In the genomic region with DNA sequence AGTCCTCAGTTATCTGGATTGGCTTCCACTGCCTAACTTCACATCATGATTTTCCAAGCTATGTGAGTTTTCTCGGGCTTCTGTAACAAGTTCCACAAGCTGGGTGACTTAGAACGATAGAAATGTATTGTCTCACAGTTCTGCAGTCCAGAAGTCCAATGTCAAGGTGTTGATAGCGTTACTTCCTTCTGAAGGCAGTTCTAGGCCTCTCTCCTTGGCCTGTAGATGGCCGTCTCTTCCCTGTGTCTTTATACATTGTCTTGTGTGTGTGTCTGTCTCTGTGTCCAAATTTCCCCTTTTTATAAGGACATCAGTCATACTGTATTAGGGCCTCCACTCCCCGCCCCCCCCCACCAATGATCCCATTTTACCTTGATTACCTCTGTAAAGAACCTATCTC, we compare ENCODE assay signal across 27 cellular contexts. TPM values are rescaled to one million over a fixed set of nuclear protein-coding genes. Genes with fewer than 3 reads are reported as not detected.
"Had no signal": no experiment of that assay in that cellular context is flagged by ENCODE, and none has a peak within 500 bp of the region (broad histone marks: within the 10 kb centered on the region; RNA-seq: fewer than 3 reads in every experiment).

No MANE protein-coding gene starts in this region.

- H3K27ac ChIP-seq: pancreas, prostate gland, skin epidermis, spleen, tibial nerve, uterus had no signal

- H3K36me3 ChIP-seq: pancreas, prostate gland, spleen, tibial nerve, uterus had no signal

- FAIRE-seq: keratinocyte, pancreas had no signal

- H3K27ac Mint-ChIP-seq: naive thymus-derived CD8-positive, alpha-beta T cell; nephron; stimulated activated effector memory CD8-positive, alpha-beta T cell treated with anti-CD3 and anti-CD28 coated beads, Interleukin-12 subunit alpha, Interleukin-12 subunit beta, amount 100 ng/mL, for 72 hours; stimulated activated naive CD8-positive, alpha-beta T cell treated with anti-CD3 and anti-CD28 coated beads, Interleukin-15, Interleukin-2, amounts not matched to agents 100 ng/mL and 50 ng/mL, for 24 hours; type B pancreatic cell had no signal

- H3K4me1 Mint-ChIP-seq: neural crest cell; stimulated activated effector memory CD8-positive, alpha-beta T cell treated with anti-CD3 and anti-CD28 coated beads, Interleukin-12 subunit alpha, Interleukin-12 subunit beta, amount 100 ng/mL, for 72 hours had no signal

- H3K27me3 Mint-ChIP-seq: type B pancreatic cell had no signal

- H3K4me3 Mint-ChIP-seq: naive thymus-derived CD8-positive, alpha-beta T cell; nephron; neural crest cell; stimulated activated effector memory CD8-positive, alpha-beta T cell treated with anti-CD3 and anti-CD28 coated beads, Interleukin-12 subunit alpha, Interleukin-12 subunit beta, amount 100 ng/mL, for 72 hours; stimulated activated naive CD8-positive, alpha-beta T cell treated with anti-CD3 and anti-CD28 coated beads, Interleukin-15, Interleukin-2, amounts not matched to agents 100 ng/mL and 50 ng/mL, for 24 hours; type B pancreatic cell had no signal

- H3K36me3 Mint-ChIP-seq: naive thymus-derived CD8-positive, alpha-beta T cell; stimulated activated effector memory CD8-positive, alpha-beta T cell treated with anti-CD3 and anti-CD28 coated beads, Interleukin-12 subunit alpha, Interleukin-12 subunit beta, amount 100 ng/mL, for 72 hours had no signal

- H3K4me1 ChIP-seq: pancreas, prostate gland, tibial nerve, uterus had no signal

- H3K4me3 ChIP-seq: lung, pancreas, prostate gland, skin epidermis, spleen, tibial nerve, uterus had no signal

- H3K9me3 ChIP-seq: pancreas, prostate gland, spleen, tibial nerve, uterus had no signal

- H3K27me3 ChIP-seq: pancreas, tibial nerve, uterus had no signal

- ATAC-seq: left lobe of liver; naive thymus-derived CD8-positive, alpha-beta T cell; pancreas; sciatic nerve; stimulated activated effector memory CD8-positive, alpha-beta T cell treated with anti-CD3 and anti-CD28 coated beads, Interleukin-12 subunit alpha, Interleukin-12 subunit beta, amount 100 ng/mL, for 72 hours had no signal

- H3K9me3 Mint-ChIP-seq: naive thymus-derived CD8-positive, alpha-beta T cell; nephron; neural crest cell; stimulated activated effector memory CD8-positive, alpha-beta T cell treated with anti-CD3 and anti-CD28 coated beads, Interleukin-12 subunit alpha, Interleukin-12 subunit beta, amount 100 ng/mL, for 72 hours; stimulated activated naive CD8-positive, alpha-beta T cell treated with anti-CD3 and anti-CD28 coated beads, Interleukin-15, Interleukin-2, amounts not matched to agents 100 ng/mL and 50 ng/mL, for 24 hours; type B pancreatic cell had no signal

- DNase-seq: hippocampal formation; kidney glomerular epithelial cell; left cardiac atrium; midbrain; naive thymus-derived CD8-positive, alpha-beta T cell; nucleus accumbens; pancreas; posterior cingulate gyrus; retina; right cardiac atrium; spleen; stimulated activated CD4-positive, alpha-beta T cell treated with anti-CD3 and anti-CD28 coated beads, Interleukin-4, amount 100 ng/mL, for 24 hours; stimulated activated naive CD4-positive, alpha-beta T cell; substantia nigra; uterus had no signal

RNA-seq across cellular contexts. Expression of a gene that starts 7.5 kb away (rescaled TPM):
- total RNA-seq: naive thymus-derived CD8-positive, alpha-beta T cell had no signal
